ENCODE assay signal across 18 cellular contexts in genomic region chr10:130711072-130711471, GRCh38.
DNase-seq lines count a peak whose midpoint lies in the region; ATAC-seq and TF ChIP-seq lines count a peak whose summit lies in the region.
"Had no signal": no experiment of that assay in that cellular context is flagged by ENCODE, and none has a peak within 500 bp of the region (broad histone marks: within the 10 kb centered on the region; RNA-seq: fewer than 3 reads in every experiment).

No MANE protein-coding gene starts in this region.

- H3F3A ChIP-seq in MM.1S (ENCODE audit: insufficient read depth, low read length), result no peaks in the 10 kb centered on the region

- no peak overlapping the region for H3K4me2 ChIP-seq in MM.1S (ENCODE audit: low read depth, low read length)
- H3K4me2 ChIP-seq: BLaER1, GM23338 had no signal

- CTCF ChIA-PET in naive thymus-derived CD4-positive, alpha-beta T cell (lab: Charles Lee), result interaction anchor here (0.6 kb wide), 1 partner anchor 109 kb away, joined by 4 read pairs; no protein-coding TSS in a partner anchor

- no peak overlapping the region for H3K27ac ChIP-seq in MM.1S (ENCODE audit: low read length)
- H3K27ac ChIP-seq in naive thymus-derived CD4-positive, alpha-beta T cell (ENCODE audit: low read depth, low read length), result no peak overlapping the region
- H3K27ac ChIP-seq: 22Rv1, BLaER1 had no signal

- H3K4me3 Mint-ChIP-seq in naive thymus-derived CD4-positive, alpha-beta T cell, result no peak overlapping the region
- H3K4me3 Mint-ChIP-seq in type B pancreatic cell, result no peak overlapping the region
- H3K4me3 Mint-ChIP-seq: CD8-positive, alpha-beta memory T cell; GM23338; HFFc6 had no signal

- DNase-seq in NCI-H748 (lab: John Stamatoyannopoulos, UW; ENCODE audit: unreplicated experiment) (peak; percentile 14), NCI-H748 treated with DMSO at 0.1 percent for 48 hours (lab: John Stamatoyannopoulos, UW) (no peak), MM.1S (peak; percentile 10), type B pancreatic cell (ENCODE audit: extremely low spot score, unreplicated experiment) (no peak)
- DNase-seq in naive thymus-derived CD4-positive, alpha-beta T cell, result no peak
- no peak for DNase-seq in activated naive CD4-positive, alpha-beta T cell (lab: John Stamatoyannopoulos, UW)
- DNase-seq in activated effector memory CD4-positive, alpha-beta T cell treated with anti-CD3 and anti-CD28 coated beads, Interleukin-2, amount 50 U/mL, for 16 hours, result no peak
- DNase-seq: AML-193; CD8-positive, alpha-beta memory T cell; DND-41; HFFc6 had no signal

- H3K9me3 Mint-ChIP-seq in naive thymus-derived CD4-positive, alpha-beta T cell, result peaks cover 0 to 2% (median 0%) of the 10 kb centered on the region in 11 donors
- H3K9me3 Mint-ChIP-seq in type B pancreatic cell, result no peaks in the 10 kb centered on the region

- H3K36me3 Mint-ChIP-seq in naive thymus-derived CD4-positive, alpha-beta T cell, result no peaks in the 10 kb centered on the region
- H3K36me3 Mint-ChIP-seq in type B pancreatic cell, result no peaks in the 10 kb centered on the region
- H3K36me3 Mint-ChIP-seq: CD8-positive, alpha-beta memory T cell had no signal

- H3K27me3 ChIP-seq in MM.1S (replicated peaks; ENCODE audit: insufficient read depth, low read length), result no peaks in the 10 kb centered on the region; the same call in 1 of the 2 replicates
- H3K27me3 ChIP-seq in naive thymus-derived CD4-positive, alpha-beta T cell (ENCODE audit: control insufficient read depth in 2 of 2, insufficient read depth in 2 of 2, low read length in 2 of 2), result no peaks in the 10 kb centered on the region
- H3K27me3 ChIP-seq: BLaER1 had no signal

- peak; percentile 16 for ATAC-seq in naive thymus-derived CD4-positive, alpha-beta T cell
- ATAC-seq in GM21528 (IDR thresholded peaks at IDR 0.05; ENCODE audit: low FRiP score, unreplicated experiment), result no peak
- ATAC-seq: GM23338, HepG2 had no signal

- H3K36me3 ChIP-seq in MM.1S (replicated peaks; ENCODE audit: insufficient read depth, low read length), result no peaks in the 10 kb centered on the region
- H3K36me3 ChIP-seq in naive thymus-derived CD4-positive, alpha-beta T cell (ENCODE audit: control insufficient read depth in 2 of 3, insufficient read depth in 3 of 3, low read length in 3 of 3), result no peaks in the 10 kb centered on the region
- H3K36me3 ChIP-seq: BLaER1, HAP-1 had no signal

- no peak overlapping the region for H3K4me3 ChIP-seq in MM.1S (ENCODE audit: low read length)
- no peak overlapping the region for H3K4me3 ChIP-seq in naive thymus-derived CD4-positive, alpha-beta T cell (ENCODE audit: low read length)
- H3K4me3 ChIP-seq: BLaER1, GM23338, HAP-1 had no signal

- no peaks in the 10 kb centered on the region for H3K4me1 ChIP-seq in MM.1S (ENCODE audit: low read length)
- no peaks in the 10 kb centered on the region for H3K4me1 ChIP-seq in naive thymus-derived CD4-positive, alpha-beta T cell (ENCODE audit: control insufficient read depth in 2 of 2, insufficient read depth in 2 of 2, low read length in 2 of 2)
- H3K4me1 ChIP-seq: HAP-1 had no signal

- no peak overlapping the region for H2AFZ ChIP-seq in MM.1S (ENCODE audit: low read length)
- H2AFZ ChIP-seq: GM23338 had no signal

- no peaks in the 10 kb centered on the region for H3K9me3 ChIP-seq in MM.1S (replicated peaks; ENCODE audit: insufficient read depth, low read length)
- no peaks in the 10 kb centered on the region for H3K9me3 ChIP-seq in naive thymus-derived CD4-positive, alpha-beta T cell (ENCODE audit: control insufficient read depth in 2 of 3, low read length in 3 of 3)
- H3K9me3 ChIP-seq: BLaER1, Caco-2, HAP-1 had no signal

- no peak overlapping the region for H3K27ac Mint-ChIP-seq in naive thymus-derived CD4-positive, alpha-beta T cell
- peak overlapping the region; percentile 7 for H3K27ac Mint-ChIP-seq in type B pancreatic cell
- H3K27ac Mint-ChIP-seq: CD8-positive, alpha-beta memory T cell; GM23338; HFFc6 had no signal

- no peak for TF ChIP-seq CTCF in MM.1S (IDR thresholded peaks at IDR 0.05; ENCODE audit: low read length)
- TF ChIP-seq CTCF in type B pancreatic cell (conservative IDR thresholded peaks at IDR 0.05), result no peak

- POLR2A ChIA-PET in naive thymus-derived CD4-positive, alpha-beta T cell (lab: Charles Lee), result no interaction called here

- no peaks in the 10 kb centered on the region for H3K79me2 ChIP-seq in MM.1S (ENCODE audit: low read length)

- no peaks in the 10 kb centered on the region for H3K9me2 ChIP-seq in MM.1S (replicated peaks; ENCODE audit: insufficient read depth, low read length)

- H3K9ac ChIP-seq in MM.1S (ENCODE audit: low read length), result no peak overlapping the region
- H3K9ac ChIP-seq: BLaER1 had no signal

- peaks cover 0 to 10% (median 5%) of the 10 kb centered on the region in 5 donors for H3K27me3 Mint-ChIP-seq in naive thymus-derived CD4-positive, alpha-beta T cell
- H3K27me3 Mint-ChIP-seq in type B pancreatic cell, result peaks cover 7% of the 10 kb centered on the region

- intact Hi-C loops in naive thymus-derived CD4-positive, alpha-beta T cell (cut with micrococcal nuclease), result no loop called here

- no peaks in the 10 kb centered on the region for H3K4me1 Mint-ChIP-seq in naive thymus-derived CD4-positive, alpha-beta T cell
- peaks cover 9% of the 10 kb centered on the region for H3K4me1 Mint-ChIP-seq in type B pancreatic cell (ENCODE audit: unreplicated experiment)
- H3K4me1 Mint-ChIP-seq: CD8-positive, alpha-beta memory T cell; GM23338 had no signal

- H4K20me1 ChIP-seq in MM.1S (ENCODE audit: insufficient read depth, low read length), result no peaks in the 10 kb centered on the region
- H4K20me1 ChIP-seq: BLaER1 had no signal

Comparison
In these comparisons a context has a peak if more than half of its experiments do, and no peak if none do; other contexts are left out.
1. DNase-seq: peak in NCI-H748 (single experiment) and MM.1S (single experiment); none in NCI-H748 treated with DMSO at 0.1 percent for 48 hours (single experiment), naive thymus-derived CD4-positive, alpha-beta T cell (0 of 9), type B pancreatic cell (single experiment), activated naive CD4-positive, alpha-beta T cell (0 of 4) and activated effector memory CD4-positive, alpha-beta T cell treated with anti-CD3 and anti-CD28 coated beads, Interleukin-2, amount 50 U/mL, for 16 hours (single experiment).